Comparison of ENCODE assay signal across 28 cellular contexts in genomic region chr13:51177188-51177587, GRCh38. TPM values are rescaled to one million over a fixed set of nuclear protein-coding genes. Genes with fewer than 3 reads are reported as not detected.
"Had no signal": no experiment of that assay in that cellular context is flagged by ENCODE, and none has a peak within 500 bp of the region (broad histone marks: within the 10 kb centered on the region; RNA-seq: fewer than 3 reads in every experiment).

No MANE protein-coding gene starts in this region.

- H3K27ac Mint-ChIP-seq: immature natural killer cell; mesothelial cell of epicardium; naive B cell; natural killer cell treated with Interleukin-12 subunit alpha and Interleukin-12 subunit beta and Interleukin-15 and Interleukin-18, amount 100 ng/mL, for 72 hours; stimulated activated effector memory CD8-positive, alpha-beta T cell treated with anti-CD3 and anti-CD28 coated beads, Interleukin-12 subunit alpha, Interleukin-12 subunit beta, amount 100 ng/mL, for 72 hours; stimulated activated naive CD8-positive, alpha-beta T cell treated with anti-CD3 and anti-CD28 coated beads, Interleukin-15, Interleukin-2, amounts not matched to agents 100 ng/mL and 50 ng/mL, for 24 hours had no signal

- H3K9me3 ChIP-seq: left lung, lower lobe of right lung, ovary, prostate gland, suprapubic skin, thoracic aorta, tibial artery, upper lobe of right lung had no signal

- DNase-seq: hippocampal formation; immature natural killer cell; kidney; left colon; left lung; lower lobe of right lung; mammary epithelial cell; mesenchymal stem cell; naive B cell; ovary; retina; right cardiac atrium; stimulated activated CD4-positive, alpha-beta T cell treated with anti-CD3 and anti-CD28 coated beads, Interleukin-12 subunit alpha, Interleukin-12 subunit beta, amount 100 ng/mL, for 4 hours; stimulated activated CD4-positive, alpha-beta T cell treated with anti-CD3 and anti-CD28 coated beads, Interleukin-15, amount 100 ng/mL, for 24 hours; stimulated activated CD4-positive, alpha-beta T cell treated with anti-CD3 and anti-CD28 coated beads, Interleukin-4, amount 100 ng/mL, for 24 hours; stimulated activated naive CD4-positive, alpha-beta T cell; tibial artery; trophoblast cell; upper lobe of right lung had no signal

- H3K27ac ChIP-seq: left lung, lower lobe of right lung, ovary, prostate gland, skin epidermis, suprapubic skin, thoracic aorta, tibial artery, upper lobe of right lung had no signal

- H3K36me3 ChIP-seq: left lung, lower lobe of right lung, ovary, prostate gland, suprapubic skin, thoracic aorta, tibial artery, upper lobe of right lung had no signal

- H3K4me1 ChIP-seq: left lung, lower lobe of right lung, prostate gland, suprapubic skin, tibial artery, upper lobe of right lung had no signal

- H3K4me3 ChIP-seq: left lung, lower lobe of right lung, ovary, prostate gland, skin epidermis, suprapubic skin, thoracic aorta, tibial artery, upper lobe of right lung had no signal

- H3K4me1 Mint-ChIP-seq: immature natural killer cell; mesothelial cell of epicardium; naive B cell; stimulated activated effector memory CD8-positive, alpha-beta T cell treated with anti-CD3 and anti-CD28 coated beads, Interleukin-12 subunit alpha, Interleukin-12 subunit beta, amount 100 ng/mL, for 72 hours had no signal

- H3K9me3 Mint-ChIP-seq: immature natural killer cell; natural killer cell treated with Interleukin-12 subunit alpha and Interleukin-12 subunit beta and Interleukin-15 and Interleukin-18, amount 100 ng/mL, for 72 hours; stimulated activated naive CD8-positive, alpha-beta T cell treated with anti-CD3 and anti-CD28 coated beads, Interleukin-15, Interleukin-2, amounts not matched to agents 100 ng/mL and 50 ng/mL, for 24 hours had no signal

- H3K36me3 Mint-ChIP-seq: immature natural killer cell; mesothelial cell of epicardium; naive B cell; natural killer cell treated with Interleukin-12 subunit alpha and Interleukin-12 subunit beta and Interleukin-15 and Interleukin-18, amount 100 ng/mL, for 72 hours; stimulated activated effector memory CD8-positive, alpha-beta T cell treated with anti-CD3 and anti-CD28 coated beads, Interleukin-12 subunit alpha, Interleukin-12 subunit beta, amount 100 ng/mL, for 72 hours had no signal

- H3K4me3 Mint-ChIP-seq: immature natural killer cell; mesothelial cell of epicardium; naive B cell; natural killer cell treated with Interleukin-12 subunit alpha and Interleukin-12 subunit beta and Interleukin-15 and Interleukin-18, amount 100 ng/mL, for 72 hours; stimulated activated effector memory CD8-positive, alpha-beta T cell treated with anti-CD3 and anti-CD28 coated beads, Interleukin-12 subunit alpha, Interleukin-12 subunit beta, amount 100 ng/mL, for 72 hours; stimulated activated naive CD8-positive, alpha-beta T cell treated with anti-CD3 and anti-CD28 coated beads, Interleukin-15, Interleukin-2, amounts not matched to agents 100 ng/mL and 50 ng/mL, for 24 hours had no signal

- H3K27me3 ChIP-seq: left lung, ovary, upper lobe of right lung had no signal

- ATAC-seq: left colon; left lung; lower lobe of right lung; natural killer cell treated with Interleukin-12 subunit alpha and Interleukin-12 subunit beta and Interleukin-15 and Interleukin-18, amount 100 ng/mL, for 72 hours; right cardiac atrium; sciatic nerve; stimulated activated effector memory CD8-positive, alpha-beta T cell treated with anti-CD3 and anti-CD28 coated beads, Interleukin-12 subunit alpha, Interleukin-12 subunit beta, amount 100 ng/mL, for 72 hours; upper lobe of right lung had no signal

RNA-seq across cellular contexts. Expression of gene FAM124A, which starts 45.0 kb away (rescaled TPM):
- total RNA-seq: natural killer cell treated with Interleukin-12 subunit alpha and Interleukin-12 subunit beta and Interleukin-15 and Interleukin-18, amount 100 ng/mL, for 72 hours had no signal
